Comparison of ENCODE assay signal across 28 cellular contexts in genomic region chr1:200901796-200902444, GRCh38. TPM values are rescaled to one million over a fixed set of nuclear protein-coding genes. Genes with fewer than 3 reads are reported as not detected.
DNase-seq lines count a peak whose midpoint lies in the region; FAIRE-seq and TF ChIP-seq lines count a peak whose summit lies in the region.
"Had no signal": no experiment of that assay in that cellular context is flagged by ENCODE, and none has a peak within 500 bp of the region (broad histone marks: within the 10 kb centered on the region; RNA-seq: fewer than 3 reads in every experiment).

No MANE protein-coding gene starts in this region.

- H2AFZ ChIP-seq in keratinocyte (ENCODE audit: control insufficient read depth, low read length): no peak overlapping the region

- no peak overlapping the region for H3K4me3 ChIP-seq in keratinocyte (ENCODE audit: control insufficient read depth in 2 of 3, extremely low read depth in 1 of 3, insufficient read depth in 2 of 3, low read depth in 1 of 3, low read length in 3 of 3)
- H3K4me3 ChIP-seq in transverse colon: no peak overlapping the region

- no peak for FAIRE-seq in keratinocyte (lab: Jason Lieb, UNC)
- FAIRE-seq: D721Med, GM19239 had no signal

- H3K4me2 ChIP-seq in keratinocyte (ENCODE audit: control insufficient read depth, extremely low read depth, insufficient read depth, low read depth, low read length): no peak overlapping the region

- dilution Hi-C loops in keratinocyte (cut with MboI; ENCODE audit: extremely low pct_ligation_motif_present, low sequenced_read_pairs): no loop called here

- CTCF ChIA-PET in RWPE1 (lab: Yijun Ruan, JAX): interaction anchor here (0.7 to 1.0 kb wide), 2 partner anchors 11 to 24 kb away, joined by 3 read pairs; no protein-coding TSS in a partner anchor

- peak; percentile 46 for DNase-seq in activated effector memory CD4-positive, alpha-beta T cell treated with anti-CD3 and anti-CD28 coated beads, Interleukin-2, amount 50 U/mL, for 16 hours
- DNase-seq in activated effector memory CD4-positive, alpha-beta T cell treated with Interleukin-2 at 50 U/mL for 16 hours: no peak
- DNase-seq in RWPE1 (ENCODE audit: low spot score) (no peak), keratinocyte (ENCODE audit: low read depth, low spot score) (peak; percentile 58), transverse colon (no peak), iPS-NIHi11 (ENCODE audit: low spot score) (no peak)
- DNase-seq in activated CD4-positive, alpha-beta T cell treated with anti-CD3 and anti-CD28 coated beads, Interleukin-2, amount 10 ng/mL, durations not matched to agents 24 days and 14 days: no peak
- DNase-seq: activated CD4-positive, alpha-beta T cell treated with anti-CD3 and anti-CD28 coated beads for 48 hours; activated naive CD4-positive, alpha-beta T cell treated with anti-CD3 and anti-CD28 coated beads for 36 hours; activated T-cell treated with anti-CD3 and anti-CD28 coated beads, Interleukin-2, amount 50 U/mL, for 48 hours; dermis blood vessel endothelial cell; glutamatergic neuron; HCEC 1CT; NCI-H1048; NCI-H1930; NCI-H446 treated with DMSO at 0.1 percent for 48 hours; nucleus accumbens; stimulated activated CD4-positive, alpha-beta T cell treated with anti-CD3 and anti-CD28 coated beads, Interleukin-1b, Interleukin-23, amount 100 ng/mL, for 48 hours; substantia nigra had no signal

- TF ChIP-seq EP300 in transverse colon (IDR thresholded peaks at IDR 0.05; ENCODE audit: low read depth): no peak

- H3K4me1 Mint-ChIP-seq in activated CD4-positive, alpha-beta T cell treated with anti-CD3 and anti-CD28 coated beads, Interleukin-2, amount 10 ng/mL, durations not matched to agents 24 days and 14 days: peaks cover 6% of the 10 kb centered on the region

- no peaks in the 10 kb centered on the region for H3K36me3 Mint-ChIP-seq in activated CD4-positive, alpha-beta T cell treated with anti-CD3 and anti-CD28 coated beads, Interleukin-2, amount 10 ng/mL, durations not matched to agents 24 days and 14 days (ENCODE audit: low read depth)
- H3K36me3 Mint-ChIP-seq: memory B cell had no signal

- H3K9me3 Mint-ChIP-seq in activated CD4-positive, alpha-beta T cell treated with anti-CD3 and anti-CD28 coated beads, Interleukin-2, amount 10 ng/mL, durations not matched to agents 24 days and 14 days: no peaks in the 10 kb centered on the region
- H3K9me3 Mint-ChIP-seq: activated naive CD4-positive, alpha-beta T cell treated with anti-CD3 and anti-CD28 coated beads for 36 hours; memory B cell; T-helper 2 cell treated with Interferon-gamma antibody and Interleukin-4, amounts not matched to agents 5 μg/mL and 100 μg/mL, for 36 hours had no signal

- H3K27me3 Mint-ChIP-seq in activated CD4-positive, alpha-beta T cell treated with anti-CD3 and anti-CD28 coated beads, Interleukin-2, amount 10 ng/mL, durations not matched to agents 24 days and 14 days: peaks cover 44% of the 10 kb centered on the region

- H3K36me3 ChIP-seq in keratinocyte (ENCODE audit: control insufficient read depth in 2 of 2, extremely low read depth in 1 of 2, insufficient read depth in 2 of 2, low read length in 2 of 2): peaks cover 42 to 49% of the 10 kb centered on the region in 2 experiments
- peaks cover 0 to 9% (median 0%) of the 10 kb centered on the region in 4 donors for H3K36me3 ChIP-seq in transverse colon

- no peak overlapping the region for H3K27ac Mint-ChIP-seq in activated CD4-positive, alpha-beta T cell treated with anti-CD3 and anti-CD28 coated beads, Interleukin-2, amount 10 ng/mL, durations not matched to agents 24 days and 14 days
- H3K27ac Mint-ChIP-seq: activated naive CD4-positive, alpha-beta T cell treated with anti-CD3 and anti-CD28 coated beads for 36 hours; memory B cell; T-helper 2 cell treated with Interferon-gamma antibody and Interleukin-4, amounts not matched to agents 5 μg/mL and 100 μg/mL, for 36 hours had no signal

- H3K9me3 ChIP-seq in keratinocyte (ENCODE audit: control insufficient read depth, low read depth, low read length) (no peaks in the 10 kb centered on the region), transverse colon (no peaks in the 10 kb centered on the region)

- H3K27me3 ChIP-seq in keratinocyte (ENCODE audit: control insufficient read depth, extremely low read depth, insufficient read depth, low read length): no peaks in the 10 kb centered on the region
- no peaks in the 10 kb centered on the region for H3K27me3 ChIP-seq in transverse colon

- peaks cover 11% of the 10 kb centered on the region for H3K9me1 ChIP-seq in keratinocyte (ENCODE audit: control insufficient read depth, extremely low read depth, insufficient read depth, low read length)

- H3K27ac ChIP-seq in RWPE1: peak overlapping the region; percentile 96
- H3K27ac ChIP-seq in keratinocyte (ENCODE audit: control insufficient read depth, insufficient read depth, low read length): no peak overlapping the region
- H3K27ac ChIP-seq in transverse colon: peak overlapping the region in 3 of 4 donors; percentile 13 to 53 (median 35)
- H3K27ac ChIP-seq: C4-2B had no signal

- peaks cover 41% of the 10 kb centered on the region for H3K4me1 ChIP-seq in keratinocyte (ENCODE audit: control insufficient read depth, extremely low read depth, insufficient read depth, low read length)
- H3K4me1 ChIP-seq in transverse colon: peaks cover 5 to 88% (median 50%) of the 10 kb centered on the region in 4 donors

- POLR2A ChIA-PET in RWPE1 (lab: Yijun Ruan, JAX; ENCODE audit: low non-redundant PET): interaction anchor here (1.0 kb wide), 1 partner anchor 16 kb away, joined by 3 read pairs; no protein-coding TSS in a partner anchor

- TF ChIP-seq CTCF in RWPE1 (conservative IDR thresholded peaks at IDR 0.05; ENCODE audit: low read depth) (no peak), keratinocyte (optimal IDR thresholded peaks at IDR 0.05 in 1 of 3, IDR thresholded peaks at IDR 0.05 in 1 of 3, conservative IDR thresholded peaks at IDR 0.05 in 1 of 3; ENCODE audit: extremely low read depth in 1 of 3, insufficient read depth in 2 of 3, low read length in 3 of 3) (no peak), transverse colon (IDR thresholded peaks at IDR 0.05) (no peak)

- intact Hi-C loops in transverse colon (cut with DNase I; ENCODE audit: low total_unique reads): no loop called here
- intact Hi-C loops in activated CD4-positive, alpha-beta T cell treated with anti-CD3 and anti-CD28 coated beads, Interleukin-2, amount 10 ng/mL, durations not matched to agents 24 days and 14 days (cut with micrococcal nuclease): no loop called here

- WGBS in transverse colon (ENCODE audit: low coverage in 1 of 2), 2 donors: 82% methylated on average over 8 of the region's 8 CpGs; no CpG with 5 or more reads in 1 of the 2 donors

- TF ChIP-seq POLR2A in transverse colon (IDR thresholded peaks at IDR 0.05): no peak

- H4K20me1 ChIP-seq in keratinocyte (ENCODE audit: control insufficient read depth, extremely low read depth, insufficient read depth, low read length): peaks cover 11% of the 10 kb centered on the region

- peaks cover 7% of the 10 kb centered on the region for H3K79me2 ChIP-seq in keratinocyte (ENCODE audit: control insufficient read depth, insufficient read depth, low read length)

- H3K9ac ChIP-seq in keratinocyte (ENCODE audit: control insufficient read depth, extremely low read depth, insufficient read depth, low read length): no peak overlapping the region

- in situ Hi-C loops in transverse colon (cut with MboI; ENCODE audit: low pct_ligation_motif_present in 1 of 4, low pct_unique_long_range_greater_than_20kb in 1 of 4, low sequenced_read_pairs in 3 of 4): no loop called here

- H3K4me3 Mint-ChIP-seq in activated CD4-positive, alpha-beta T cell treated with anti-CD3 and anti-CD28 coated beads, Interleukin-2, amount 10 ng/mL, durations not matched to agents 24 days and 14 days: no peak overlapping the region
- H3K4me3 Mint-ChIP-seq: activated naive CD4-positive, alpha-beta T cell treated with anti-CD3 and anti-CD28 coated beads for 36 hours; memory B cell; T-helper 2 cell treated with Interferon-gamma antibody and Interleukin-4, amounts not matched to agents 5 μg/mL and 100 μg/mL, for 36 hours had no signal

RNA-seq across cellular contexts. Expression of gene INAVA, which starts 7.2 kb away (rescaled TPM):
- polyA plus RNA-seq in keratinocyte: 12.5 to 18.7 TPM (median 14.9 TPM) in 3 replicates
- polyA plus RNA-seq in keratinocyte (2011; ENCODE audit: low read depth): 31.4 TPM
- polyA plus RNA-seq in keratinocyte (2011; cell fraction: cytosol; rRNA removed): 18.2 and 20.1 TPM in 2 replicates
- 41.0 and 44.1 TPM in 2 replicates for polyA plus RNA-seq in keratinocyte (2011; cell fraction: nucleus; rRNA removed)
- polyA plus RNA-seq in keratinocyte (2012; ENCODE audit: low replicate concordance): 14.6 and 39.3 TPM in 2 replicates
- 17.7 to 35.2 TPM (median 20.2 TPM) in 3 replicates for polyA minus RNA-seq in keratinocyte
- polyA minus RNA-seq in keratinocyte (2011; cell fraction: cytosol; rRNA and poly(A)+ RNA removed): 29.5 TPM
- polyA minus RNA-seq in keratinocyte (2011; cell fraction: nucleus; rRNA and poly(A)+ RNA removed): 21.4 and 25.7 TPM in 2 replicates
- 100 to 1,000 TPM; 139 to 609 (median 265) TPM for total RNA-seq in transverse colon
- not detected in 2 replicates for total RNA-seq in activated CD4-positive, alpha-beta T cell treated with anti-CD3 and anti-CD28 coated beads, Interleukin-2, amount 10 ng/mL, durations not matched to agents 24 days and 14 days
- total RNA-seq: activated naive CD4-positive, alpha-beta T cell treated with anti-CD3 and anti-CD28 coated beads for 36 hours had no signal

RNA-seq across cellular contexts. Expression of gene GPR25, which starts 29.1 kb away (rescaled TPM):
- 0.06 TPM in 1 of 3 replicates, not detected in the others for polyA plus RNA-seq in keratinocyte
- polyA plus RNA-seq in keratinocyte (2011; ENCODE audit: low read depth): not detected
- not detected in 2 replicates for polyA plus RNA-seq in keratinocyte (2011; cell fraction: cytosol; rRNA removed)
- polyA plus RNA-seq in keratinocyte (2011; cell fraction: nucleus; rRNA removed): 0.28 and 0.53 TPM in 2 replicates
- polyA plus RNA-seq in keratinocyte (2012; ENCODE audit: low replicate concordance): not detected in 2 replicates
- not detected in 3 replicates for polyA minus RNA-seq in keratinocyte
- not detected for polyA minus RNA-seq in keratinocyte (2011; cell fraction: cytosol; rRNA and poly(A)+ RNA removed)
- 0.74 and 2.0 TPM in 2 replicates for polyA minus RNA-seq in keratinocyte (2011; cell fraction: nucleus; rRNA and poly(A)+ RNA removed)
- under 1 TPM in 1 of 4 donors, not detected in 3; 0.48 TPM for total RNA-seq in transverse colon
- total RNA-seq in activated CD4-positive, alpha-beta T cell treated with anti-CD3 and anti-CD28 coated beads, Interleukin-2, amount 10 ng/mL, durations not matched to agents 24 days and 14 days: not detected in 2 replicates
- total RNA-seq: activated naive CD4-positive, alpha-beta T cell treated with anti-CD3 and anti-CD28 coated beads for 36 hours; dermis blood vessel endothelial cell; G401; LHCN-M2; RPMI7951; skeletal muscle tissue had no signal

Comparison
In these comparisons a context has a peak if more than half of its experiments do, and no peak if none do; other contexts are left out.
1. DNase-seq: peak in activated effector memory CD4-positive, alpha-beta T cell treated with anti-CD3 and anti-CD28 coated beads, Interleukin-2, amount 50 U/mL, for 16 hours (single experiment) and keratinocyte (single experiment); none in activated effector memory CD4-positive, alpha-beta T cell treated with Interleukin-2 at 50 U/mL for 16 hours (single experiment), RWPE1 (single experiment), transverse colon (single experiment), activated CD4-positive, alpha-beta T cell treated with anti-CD3 and anti-CD28 coated beads, Interleukin-2, amount 10 ng/mL, durations not matched to agents 24 days and 14 days (single experiment) and iPS-NIHi11 (single experiment).
2. RNA of gene INAVA, which starts 7.2 kb away (total RNA-seq): 139 to 609 TPM in transverse colon; not detected in activated CD4-positive, alpha-beta T cell treated with anti-CD3 and anti-CD28 coated beads, Interleukin-2, amount 10 ng/mL, durations not matched to agents 24 days and 14 days; every median in the first group is over 100 times any median in the second.